ENCODE assay signal across 2 cellular contexts in the genomic region with DNA sequence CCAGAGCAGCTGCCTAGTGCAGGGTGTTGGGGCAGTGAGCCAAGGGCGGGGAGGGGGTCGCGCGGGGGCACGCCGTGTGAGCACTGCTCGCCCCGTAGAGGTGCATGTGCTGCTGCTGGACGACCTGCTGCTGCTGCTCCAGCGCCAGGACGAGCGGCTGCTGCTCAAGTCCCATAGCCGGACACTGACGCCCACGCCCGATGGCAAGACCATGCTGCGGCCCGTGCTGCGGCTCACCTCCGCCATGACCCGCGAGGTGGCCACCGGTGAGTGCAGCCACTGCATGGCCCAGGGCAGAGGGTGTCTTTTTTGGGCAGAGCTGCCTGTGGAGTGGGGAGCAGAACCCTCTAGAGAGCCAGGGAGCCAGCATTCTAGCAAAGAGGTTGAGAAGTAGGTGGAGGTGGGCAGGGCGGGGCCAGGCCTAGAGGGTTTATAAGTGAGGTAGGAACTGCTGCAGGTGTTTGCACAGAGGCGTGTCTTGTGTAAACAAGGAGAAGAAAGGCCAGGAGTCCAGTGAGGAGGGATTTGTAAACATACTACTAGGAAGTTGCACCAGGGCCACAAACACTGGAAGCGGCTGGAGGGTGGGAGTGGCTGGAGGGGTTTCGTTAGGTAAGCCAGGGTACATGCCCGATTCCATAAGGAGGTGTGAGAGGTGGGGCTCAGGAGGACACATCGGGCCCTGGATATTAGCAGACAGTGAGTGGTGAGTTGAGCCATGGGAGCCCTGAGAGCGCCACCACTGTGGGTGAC.
A peak's percentile ranks its signal among the peaks of the same experiment; 100 is the strongest.
TF ChIP-seq lines count a peak whose summit lies in the region.

No MANE protein-coding gene starts in this region.

TF ChIP-seq in WTC11, 78 proteins besides CTCF, POLR2A, EP300 and RAD21:
- TF ChIP-seq, protein P1, sequence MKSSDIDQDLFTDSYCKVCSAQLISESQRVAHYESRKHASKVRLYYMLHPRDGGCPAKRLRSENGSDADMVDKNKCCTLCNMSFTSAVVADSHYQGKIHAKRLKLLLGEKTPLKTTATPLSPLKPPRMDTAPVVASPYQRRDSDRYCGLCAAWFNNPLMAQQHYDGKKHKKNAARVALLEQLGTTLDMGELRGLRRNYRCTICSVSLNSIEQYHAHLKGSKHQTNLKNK (CRISPR knock-in tag; IDR thresholded peaks at IDR 0.05) = no peak
- no peak for TF ChIP-seq RELA (CRISPR knock-in tag; IDR thresholded peaks at IDR 0.05; ENCODE audit: borderline replicate concordance)
- TF ChIP-seq GABPB1 (CRISPR knock-in tag; IDR thresholded peaks at IDR 0.05) = 0 out of 2 replicates have a peak, but pooled peaks have one; percentile 30
TF ChIP-seq in WTC11: peak in this region for 1.

TF ChIP-seq in GM23338, 12 proteins besides CTCF, POLR2A, EP300 and RAD21:
- TF ChIP-seq POLR2AphosphoS5 (IDR thresholded peaks at IDR 0.05; ENCODE audit: low read depth) (no peak), CREB1 (CRISPR knock-in tag; IDR thresholded peaks at IDR 0.05; ENCODE audit: low read depth) (no peak), ETS1 (IDR thresholded peaks at IDR 0.05) (no peak), EZH2 (IDR thresholded peaks at IDR 0.05; ENCODE audit: low read depth, unreplicated experiment) (no peak), EZH2phosphoT487 (IDR thresholded peaks at IDR 0.05; ENCODE audit: unreplicated experiment) (no peak), NANOG (IDR thresholded peaks at IDR 0.05; ENCODE audit: borderline replicate concordance) (no peak)
- TF ChIP-seq, protein P2, sequence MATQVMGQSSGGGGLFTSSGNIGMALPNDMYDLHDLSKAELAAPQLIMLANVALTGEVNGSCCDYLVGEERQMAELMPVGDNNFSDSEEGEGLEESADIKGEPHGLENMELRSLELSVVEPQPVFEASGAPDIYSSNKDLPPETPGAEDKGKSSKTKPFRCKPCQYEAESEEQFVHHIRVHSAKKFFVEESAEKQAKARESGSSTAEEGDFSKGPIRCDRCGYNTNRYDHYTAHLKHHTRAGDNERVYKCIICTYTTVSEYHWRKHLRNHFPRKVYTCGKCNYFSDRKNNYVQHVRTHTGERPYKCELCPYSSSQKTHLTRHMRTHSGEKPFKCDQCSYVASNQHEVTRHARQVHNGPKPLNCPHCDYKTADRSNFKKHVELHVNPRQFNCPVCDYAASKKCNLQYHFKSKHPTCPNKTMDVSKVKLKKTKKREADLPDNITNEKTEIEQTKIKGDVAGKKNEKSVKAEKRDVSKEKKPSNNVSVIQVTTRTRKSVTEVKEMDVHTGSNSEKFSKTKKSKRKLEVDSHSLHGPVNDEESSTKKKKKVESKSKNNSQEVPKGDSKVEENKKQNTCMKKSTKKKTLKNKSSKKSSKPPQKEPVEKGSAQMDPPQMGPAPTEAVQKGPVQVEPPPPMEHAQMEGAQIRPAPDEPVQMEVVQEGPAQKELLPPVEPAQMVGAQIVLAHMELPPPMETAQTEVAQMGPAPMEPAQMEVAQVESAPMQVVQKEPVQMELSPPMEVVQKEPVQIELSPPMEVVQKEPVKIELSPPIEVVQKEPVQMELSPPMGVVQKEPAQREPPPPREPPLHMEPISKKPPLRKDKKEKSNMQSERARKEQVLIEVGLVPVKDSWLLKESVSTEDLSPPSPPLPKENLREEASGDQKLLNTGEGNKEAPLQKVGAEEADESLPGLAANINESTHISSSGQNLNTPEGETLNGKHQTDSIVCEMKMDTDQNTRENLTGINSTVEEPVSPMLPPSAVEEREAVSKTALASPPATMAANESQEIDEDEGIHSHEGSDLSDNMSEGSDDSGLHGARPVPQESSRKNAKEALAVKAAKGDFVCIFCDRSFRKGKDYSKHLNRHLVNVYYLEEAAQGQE (IDR thresholded peaks at IDR 0.05; ENCODE audit: unreplicated experiment) = no peak
